Comparison of ENCODE assay signal across 1 cellular context in the genomic region with DNA sequence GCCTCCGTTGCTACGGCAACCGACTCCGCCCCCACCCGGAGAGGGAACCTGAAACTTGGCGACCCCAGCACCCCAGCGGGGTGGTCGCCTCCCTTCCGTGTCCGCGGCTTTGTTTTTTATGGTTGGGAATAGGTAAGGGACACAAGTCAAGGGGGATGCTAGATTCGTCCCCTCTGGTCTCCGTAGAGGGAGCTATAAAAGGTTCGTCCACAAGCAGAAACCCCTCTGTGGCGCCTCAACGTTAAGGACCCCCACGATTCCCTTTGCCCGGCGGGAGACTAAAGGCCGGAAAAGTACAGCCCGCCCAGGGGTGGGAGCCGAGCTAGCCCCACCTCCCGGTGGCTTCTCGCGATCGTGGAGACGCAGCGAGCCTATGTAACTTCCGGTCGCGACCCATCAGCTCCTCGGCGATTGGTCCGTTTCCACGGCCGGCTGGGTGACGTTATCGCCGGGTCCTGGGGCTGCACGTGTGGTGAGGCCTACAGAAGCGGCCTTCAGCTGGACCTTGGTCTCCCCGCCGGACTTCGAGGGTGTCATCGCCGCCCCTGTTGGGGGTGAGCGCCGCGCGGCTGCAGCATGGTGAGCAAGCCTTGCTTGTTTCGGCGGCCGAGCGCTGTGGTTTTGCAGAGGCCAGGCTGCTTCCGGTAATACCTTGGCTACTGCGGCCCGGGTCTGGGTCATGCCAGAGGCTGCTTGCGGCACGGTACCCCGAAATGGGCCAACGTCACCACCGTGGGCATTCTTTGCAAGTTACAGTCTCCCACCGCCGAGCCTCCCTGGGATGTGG.
TF ChIP-seq lines count a peak whose summit lies in the region.

A gene with protein sequence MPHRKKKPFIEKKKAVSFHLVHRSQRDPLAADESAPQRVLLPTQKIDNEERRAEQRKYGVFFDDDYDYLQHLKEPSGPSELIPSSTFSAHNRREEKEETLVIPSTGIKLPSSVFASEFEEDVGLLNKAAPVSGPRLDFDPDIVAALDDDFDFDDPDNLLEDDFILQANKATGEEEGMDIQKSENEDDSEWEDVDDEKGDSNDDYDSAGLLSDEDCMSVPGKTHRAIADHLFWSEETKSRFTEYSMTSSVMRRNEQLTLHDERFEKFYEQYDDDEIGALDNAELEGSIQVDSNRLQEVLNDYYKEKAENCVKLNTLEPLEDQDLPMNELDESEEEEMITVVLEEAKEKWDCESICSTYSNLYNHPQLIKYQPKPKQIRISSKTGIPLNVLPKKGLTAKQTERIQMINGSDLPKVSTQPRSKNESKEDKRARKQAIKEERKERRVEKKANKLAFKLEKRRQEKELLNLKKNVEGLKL (plus strand): TSS at position 437 of the 787 bp plus-strand sequence. CDS start 140 bp downstream, at position 577.

TF ChIP-seq in GM12878, 131 proteins besides CTCF, POLR2A, EP300 and RAD21 (continued from another document and continues in another):
- TF ChIP-seq, protein P1, sequence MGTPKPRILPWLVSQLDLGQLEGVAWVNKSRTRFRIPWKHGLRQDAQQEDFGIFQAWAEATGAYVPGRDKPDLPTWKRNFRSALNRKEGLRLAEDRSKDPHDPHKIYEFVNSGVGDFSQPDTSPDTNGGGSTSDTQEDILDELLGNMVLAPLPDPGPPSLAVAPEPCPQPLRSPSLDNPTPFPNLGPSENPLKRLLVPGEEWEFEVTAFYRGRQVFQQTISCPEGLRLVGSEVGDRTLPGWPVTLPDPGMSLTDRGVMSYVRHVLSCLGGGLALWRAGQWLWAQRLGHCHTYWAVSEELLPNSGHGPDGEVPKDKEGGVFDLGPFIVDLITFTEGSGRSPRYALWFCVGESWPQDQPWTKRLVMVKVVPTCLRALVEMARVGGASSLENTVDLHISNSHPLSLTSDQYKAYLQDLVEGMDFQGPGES (IDR thresholded peaks at IDR 0.05), result no peak
- TF ChIP-seq IRF4 (IDR thresholded peaks at IDR 0.05; ENCODE audit: low read depth, low read length), result no peak
- peak; percentile 99 for TF ChIP-seq CHD2 (IDR thresholded peaks at IDR 0.05; ENCODE audit: borderline replicate concordance, low read depth, low read length)
- no peak for TF ChIP-seq HDAC6 (IDR thresholded peaks at IDR 0.05; ENCODE audit: unreplicated experiment)
- TF ChIP-seq, protein P2, sequence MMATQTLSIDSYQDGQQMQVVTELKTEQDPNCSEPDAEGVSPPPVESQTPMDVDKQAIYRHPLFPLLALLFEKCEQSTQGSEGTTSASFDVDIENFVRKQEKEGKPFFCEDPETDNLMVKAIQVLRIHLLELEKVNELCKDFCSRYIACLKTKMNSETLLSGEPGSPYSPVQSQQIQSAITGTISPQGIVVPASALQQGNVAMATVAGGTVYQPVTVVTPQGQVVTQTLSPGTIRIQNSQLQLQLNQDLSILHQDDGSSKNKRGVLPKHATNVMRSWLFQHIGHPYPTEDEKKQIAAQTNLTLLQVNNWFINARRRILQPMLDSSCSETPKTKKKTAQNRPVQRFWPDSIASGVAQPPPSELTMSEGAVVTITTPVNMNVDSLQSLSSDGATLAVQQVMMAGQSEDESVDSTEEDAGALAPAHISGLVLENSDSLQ (IDR thresholded peaks at IDR 0.05), result no peak
- TF ChIP-seq KDM1A (IDR thresholded peaks at IDR 0.05; ENCODE audit: borderline replicate concordance), result no peak
- TF ChIP-seq, protein P3, sequence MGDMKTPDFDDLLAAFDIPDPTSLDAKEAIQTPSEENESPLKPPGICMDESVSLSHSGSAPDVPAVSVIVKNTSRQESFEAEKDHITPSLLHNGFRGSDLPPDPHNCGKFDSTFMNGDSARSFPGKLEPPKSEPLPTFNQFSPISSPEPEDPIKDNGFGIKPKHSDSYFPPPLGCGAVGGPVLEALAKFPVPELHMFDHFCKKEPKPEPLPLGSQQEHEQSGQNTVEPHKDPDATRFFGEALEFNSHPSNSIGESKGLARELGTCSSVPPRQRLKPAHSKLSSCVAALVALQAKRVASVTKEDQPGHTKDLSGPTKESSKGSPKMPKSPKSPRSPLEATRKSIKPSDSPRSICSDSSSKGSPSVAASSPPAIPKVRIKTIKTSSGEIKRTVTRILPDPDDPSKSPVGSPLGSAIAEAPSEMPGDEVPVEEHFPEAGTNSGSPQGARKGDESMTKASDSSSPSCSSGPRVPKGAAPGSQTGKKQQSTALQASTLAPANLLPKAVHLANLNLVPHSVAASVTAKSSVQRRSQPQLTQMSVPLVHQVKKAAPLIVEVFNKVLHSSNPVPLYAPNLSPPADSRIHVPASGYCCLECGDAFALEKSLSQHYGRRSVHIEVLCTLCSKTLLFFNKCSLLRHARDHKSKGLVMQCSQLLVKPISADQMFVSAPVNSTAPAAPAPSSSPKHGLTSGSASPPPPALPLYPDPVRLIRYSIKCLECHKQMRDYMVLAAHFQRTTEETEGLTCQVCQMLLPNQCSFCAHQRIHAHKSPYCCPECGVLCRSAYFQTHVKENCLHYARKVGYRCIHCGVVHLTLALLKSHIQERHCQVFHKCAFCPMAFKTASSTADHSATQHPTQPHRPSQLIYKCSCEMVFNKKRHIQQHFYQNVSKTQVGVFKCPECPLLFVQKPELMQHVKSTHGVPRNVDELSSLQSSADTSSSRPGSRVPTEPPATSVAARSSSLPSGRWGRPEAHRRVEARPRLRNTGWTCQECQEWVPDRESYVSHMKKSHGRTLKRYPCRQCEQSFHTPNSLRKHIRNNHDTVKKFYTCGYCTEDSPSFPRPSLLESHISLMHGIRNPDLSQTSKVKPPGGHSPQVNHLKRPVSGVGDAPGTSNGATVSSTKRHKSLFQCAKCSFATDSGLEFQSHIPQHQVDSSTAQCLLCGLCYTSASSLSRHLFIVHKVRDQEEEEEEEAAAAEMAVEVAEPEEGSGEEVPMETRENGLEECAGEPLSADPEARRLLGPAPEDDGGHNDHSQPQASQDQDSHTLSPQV (IDR thresholded peaks at IDR 0.05), result no peak
- TF ChIP-seq TCF7 (IDR thresholded peaks at IDR 0.05; ENCODE audit: borderline replicate concordance), result no peak; the same call in 1 of the 2 replicates
- no peak for TF ChIP-seq KLF5 (IDR thresholded peaks at IDR 0.05; ENCODE audit: partially characterized antibody)
- peak; percentile 82 for TF ChIP-seq IKZF1 (conservative IDR thresholded peaks at IDR 0.05)
- TF ChIP-seq IKZF2 (IDR thresholded peaks at IDR 0.05), result peak; percentile 66 to 79; a peak in 2 of 4 replicates
- TF ChIP-seq, protein P4, sequence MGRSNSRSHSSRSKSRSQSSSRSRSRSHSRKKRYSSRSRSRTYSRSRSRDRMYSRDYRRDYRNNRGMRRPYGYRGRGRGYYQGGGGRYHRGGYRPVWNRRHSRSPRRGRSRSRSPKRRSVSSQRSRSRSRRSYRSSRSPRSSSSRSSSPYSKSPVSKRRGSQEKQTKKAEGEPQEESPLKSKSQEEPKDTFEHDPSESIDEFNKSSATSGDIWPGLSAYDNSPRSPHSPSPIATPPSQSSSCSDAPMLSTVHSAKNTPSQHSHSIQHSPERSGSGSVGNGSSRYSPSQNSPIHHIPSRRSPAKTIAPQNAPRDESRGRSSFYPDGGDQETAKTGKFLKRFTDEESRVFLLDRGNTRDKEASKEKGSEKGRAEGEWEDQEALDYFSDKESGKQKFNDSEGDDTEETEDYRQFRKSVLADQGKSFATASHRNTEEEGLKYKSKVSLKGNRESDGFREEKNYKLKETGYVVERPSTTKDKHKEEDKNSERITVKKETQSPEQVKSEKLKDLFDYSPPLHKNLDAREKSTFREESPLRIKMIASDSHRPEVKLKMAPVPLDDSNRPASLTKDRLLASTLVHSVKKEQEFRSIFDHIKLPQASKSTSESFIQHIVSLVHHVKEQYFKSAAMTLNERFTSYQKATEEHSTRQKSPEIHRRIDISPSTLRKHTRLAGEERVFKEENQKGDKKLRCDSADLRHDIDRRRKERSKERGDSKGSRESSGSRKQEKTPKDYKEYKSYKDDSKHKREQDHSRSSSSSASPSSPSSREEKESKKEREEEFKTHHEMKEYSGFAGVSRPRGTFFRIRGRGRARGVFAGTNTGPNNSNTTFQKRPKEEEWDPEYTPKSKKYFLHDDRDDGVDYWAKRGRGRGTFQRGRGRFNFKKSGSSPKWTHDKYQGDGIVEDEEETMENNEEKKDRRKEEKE (IDR thresholded peaks at IDR 0.05), result no peak
- no peak for TF ChIP-seq WRNIP1 (IDR thresholded peaks at IDR 0.05; ENCODE audit: borderline replicate concordance, low read depth, low read length)
- no peak for TF ChIP-seq SMC3 (IDR thresholded peaks at IDR 0.05; ENCODE audit: borderline replicate concordance, low read length)
- TF ChIP-seq NR2F1 (conservative IDR thresholded peaks at IDR 0.05), result peak; percentile 69
- no peak for TF ChIP-seq ZNF274 (IDR thresholded peaks at IDR 0.05; ENCODE audit: insufficient read depth, insufficient read length)
- TF ChIP-seq NFYA (IDR thresholded peaks at IDR 0.05; ENCODE audit: borderline replicate concordance, low read depth, low read length), result no peak
- TF ChIP-seq ZNF622 (IDR thresholded peaks at IDR 0.05), result no peak
- TF ChIP-seq, protein P5, sequence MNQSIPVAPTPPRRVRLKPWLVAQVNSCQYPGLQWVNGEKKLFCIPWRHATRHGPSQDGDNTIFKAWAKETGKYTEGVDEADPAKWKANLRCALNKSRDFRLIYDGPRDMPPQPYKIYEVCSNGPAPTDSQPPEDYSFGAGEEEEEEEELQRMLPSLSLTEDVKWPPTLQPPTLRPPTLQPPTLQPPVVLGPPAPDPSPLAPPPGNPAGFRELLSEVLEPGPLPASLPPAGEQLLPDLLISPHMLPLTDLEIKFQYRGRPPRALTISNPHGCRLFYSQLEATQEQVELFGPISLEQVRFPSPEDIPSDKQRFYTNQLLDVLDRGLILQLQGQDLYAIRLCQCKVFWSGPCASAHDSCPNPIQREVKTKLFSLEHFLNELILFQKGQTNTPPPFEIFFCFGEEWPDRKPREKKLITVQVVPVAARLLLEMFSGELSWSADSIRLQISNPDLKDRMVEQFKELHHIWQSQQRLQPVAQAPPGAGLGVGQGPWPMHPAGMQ (IDR thresholded peaks at IDR 0.05; ENCODE audit: borderline replicate concordance), result peak; percentile 78
- no peak; the same call in 1 of the 2 replicates for TF ChIP-seq JUNB (IDR thresholded peaks at IDR 0.05)
- TF ChIP-seq NFIC (IDR thresholded peaks at IDR 0.05; ENCODE audit: low read depth, low read length), result no peak
- peak; percentile 91 for TF ChIP-seq POLR2AphosphoS2 (IDR thresholded peaks at IDR 0.05; ENCODE audit: low read depth, low read length)
- no peak for TF ChIP-seq YBX1 (IDR thresholded peaks at IDR 0.05)
- TF ChIP-seq, protein P6, sequence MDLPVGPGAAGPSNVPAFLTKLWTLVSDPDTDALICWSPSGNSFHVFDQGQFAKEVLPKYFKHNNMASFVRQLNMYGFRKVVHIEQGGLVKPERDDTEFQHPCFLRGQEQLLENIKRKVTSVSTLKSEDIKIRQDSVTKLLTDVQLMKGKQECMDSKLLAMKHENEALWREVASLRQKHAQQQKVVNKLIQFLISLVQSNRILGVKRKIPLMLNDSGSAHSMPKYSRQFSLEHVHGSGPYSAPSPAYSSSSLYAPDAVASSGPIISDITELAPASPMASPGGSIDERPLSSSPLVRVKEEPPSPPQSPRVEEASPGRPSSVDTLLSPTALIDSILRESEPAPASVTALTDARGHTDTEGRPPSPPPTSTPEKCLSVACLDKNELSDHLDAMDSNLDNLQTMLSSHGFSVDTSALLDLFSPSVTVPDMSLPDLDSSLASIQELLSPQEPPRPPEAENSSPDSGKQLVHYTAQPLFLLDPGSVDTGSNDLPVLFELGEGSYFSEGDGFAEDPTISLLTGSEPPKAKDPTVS (IDR thresholded peaks at IDR 0.05; ENCODE audit: low read depth, low read length), result no peak
- TF ChIP-seq BACH1 (IDR thresholded peaks at IDR 0.05; ENCODE audit: borderline replicate concordance), result peak; percentile 77
- peak; percentile 89 for TF ChIP-seq POLR2AphosphoS5 (IDR thresholded peaks at IDR 0.05; ENCODE audit: low read length)
- TF ChIP-seq RB1 (IDR thresholded peaks at IDR 0.05; ENCODE audit: borderline replicate concordance), result peak; percentile 24; the same call in 1 of the 2 replicates
- TF ChIP-seq POU2F2 (IDR thresholded peaks at IDR 0.05; ENCODE audit: borderline replicate concordance, low read depth, low read length), result no peak
- no peak for TF ChIP-seq EZH2 (IDR thresholded peaks at IDR 0.05; ENCODE audit: borderline replicate concordance, control insufficient read depth, low read depth, low read length)
- peak; percentile 95 for TF ChIP-seq CREB1 (IDR thresholded peaks at IDR 0.05; ENCODE audit: low read depth)
- TF ChIP-seq SRF (IDR thresholded peaks at IDR 0.05; ENCODE audit: low read depth in 2 of 2, low read length in 2 of 2), result no peak
- TF ChIP-seq SIX5 (IDR thresholded peaks at IDR 0.05; ENCODE audit: low read depth, low read length, severe bottlenecking), result no peak
- no peak for TF ChIP-seq HDAC2 (IDR thresholded peaks at IDR 0.05)
- peak; percentile 80; the same call in 1 of the 2 replicates for TF ChIP-seq GATAD2B (conservative IDR thresholded peaks at IDR 0.05; ENCODE audit: low read depth)
- no peak for TF ChIP-seq TCF3 (IDR thresholded peaks at IDR 0.05; ENCODE audit: borderline replicate concordance, insufficient read depth, low read depth, low read length)
- TF ChIP-seq MTA3 (IDR thresholded peaks at IDR 0.05; ENCODE audit: borderline replicate concordance, low read length), result no peak
- TF ChIP-seq, protein P7, sequence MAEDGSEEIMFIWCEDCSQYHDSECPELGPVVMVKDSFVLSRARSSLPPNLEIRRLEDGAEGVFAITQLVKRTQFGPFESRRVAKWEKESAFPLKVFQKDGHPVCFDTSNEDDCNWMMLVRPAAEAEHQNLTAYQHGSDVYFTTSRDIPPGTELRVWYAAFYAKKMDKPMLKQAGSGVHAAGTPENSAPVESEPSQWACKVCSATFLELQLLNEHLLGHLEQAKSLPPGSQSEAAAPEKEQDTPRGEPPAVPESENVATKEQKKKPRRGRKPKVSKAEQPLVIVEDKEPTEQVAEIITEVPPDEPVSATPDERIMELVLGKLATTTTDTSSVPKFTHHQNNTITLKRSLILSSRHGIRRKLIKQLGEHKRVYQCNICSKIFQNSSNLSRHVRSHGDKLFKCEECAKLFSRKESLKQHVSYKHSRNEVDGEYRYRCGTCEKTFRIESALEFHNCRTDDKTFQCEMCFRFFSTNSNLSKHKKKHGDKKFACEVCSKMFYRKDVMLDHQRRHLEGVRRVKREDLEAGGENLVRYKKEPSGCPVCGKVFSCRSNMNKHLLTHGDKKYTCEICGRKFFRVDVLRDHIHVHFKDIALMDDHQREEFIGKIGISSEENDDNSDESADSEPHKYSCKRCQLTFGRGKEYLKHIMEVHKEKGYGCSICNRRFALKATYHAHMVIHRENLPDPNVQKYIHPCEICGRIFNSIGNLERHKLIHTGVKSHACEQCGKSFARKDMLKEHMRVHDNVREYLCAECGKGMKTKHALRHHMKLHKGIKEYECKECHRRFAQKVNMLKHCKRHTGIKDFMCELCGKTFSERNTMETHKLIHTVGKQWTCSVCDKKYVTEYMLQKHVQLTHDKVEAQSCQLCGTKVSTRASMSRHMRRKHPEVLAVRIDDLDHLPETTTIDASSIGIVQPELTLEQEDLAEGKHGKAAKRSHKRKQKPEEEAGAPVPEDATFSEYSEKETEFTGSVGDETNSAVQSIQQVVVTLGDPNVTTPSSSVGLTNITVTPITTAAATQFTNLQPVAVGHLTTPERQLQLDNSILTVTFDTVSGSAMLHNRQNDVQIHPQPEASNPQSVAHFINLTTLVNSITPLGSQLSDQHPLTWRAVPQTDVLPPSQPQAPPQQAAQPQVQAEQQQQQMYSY (CRISPR knock-in tag; IDR thresholded peaks at IDR 0.05), result 0 out of 2 replicates have a peak, but pooled peaks have one; percentile 19
- TF ChIP-seq CREM (IDR thresholded peaks at IDR 0.05; ENCODE audit: low read depth), result peak; percentile 89
- TF ChIP-seq SUPT20H (IDR thresholded peaks at IDR 0.05; ENCODE audit: borderline replicate concordance, control insufficient read depth, low read depth, low read length), result no peak
- no peak for TF ChIP-seq ZNF384 (IDR thresholded peaks at IDR 0.05; ENCODE audit: borderline replicate concordance, low read depth, low read length)
- TF ChIP-seq SREBF1 (IDR thresholded peaks at IDR 0.05; ENCODE audit: low read length), result no peak
- no peak for TF ChIP-seq SREBF2 (IDR thresholded peaks at IDR 0.05; ENCODE audit: low read length)
